In the genomic region with DNA sequence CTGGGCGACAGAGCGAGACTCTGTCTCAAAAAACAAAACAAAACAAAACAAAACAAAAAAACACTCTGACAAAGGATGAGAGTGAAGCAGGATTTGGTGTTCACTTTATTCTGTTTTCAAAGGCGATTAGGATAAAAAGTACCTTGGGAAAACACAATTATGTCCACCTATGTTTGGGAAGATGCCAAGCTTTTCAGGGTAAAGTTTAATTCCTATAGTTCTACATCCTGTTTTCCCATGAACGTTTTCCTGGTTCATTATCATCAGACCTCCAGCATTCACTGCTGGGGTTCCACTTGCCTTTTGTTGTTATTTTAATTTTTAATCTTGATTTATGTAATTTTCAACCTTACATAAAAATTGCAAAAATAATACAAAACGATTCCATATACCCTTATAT, we compare ENCODE assay signal across 8 cellular contexts. TPM values are rescaled to one million over a fixed set of nuclear protein-coding genes. Genes with fewer than 3 reads are reported as not detected.
"Had no signal": no experiment of that assay in that cellular context is flagged by ENCODE, and none has a peak within 500 bp of the region (broad histone marks: within the 10 kb centered on the region; RNA-seq: fewer than 3 reads in every experiment).

No MANE protein-coding gene starts in this region.

- H2AFZ ChIP-seq: GM23338 had no signal

- FAIRE-seq: H1, H54, HepG2 had no signal

- H3K4me3 ChIP-seq: GM23338 had no signal

- H3K27ac ChIP-seq: HL-60 had no signal

- DNase-seq: H9, HCEC 1CT had no signal

- ATAC-seq: GM23338, HepG2 had no signal

- H3K4me2 ChIP-seq: GM23338 had no signal

RNA-seq across cellular contexts. Expression of a gene that starts 4.9 kb away (rescaled TPM):
- polyA plus RNA-seq: IgD-negative memory B cell had no signal
